In the genomic region with DNA sequence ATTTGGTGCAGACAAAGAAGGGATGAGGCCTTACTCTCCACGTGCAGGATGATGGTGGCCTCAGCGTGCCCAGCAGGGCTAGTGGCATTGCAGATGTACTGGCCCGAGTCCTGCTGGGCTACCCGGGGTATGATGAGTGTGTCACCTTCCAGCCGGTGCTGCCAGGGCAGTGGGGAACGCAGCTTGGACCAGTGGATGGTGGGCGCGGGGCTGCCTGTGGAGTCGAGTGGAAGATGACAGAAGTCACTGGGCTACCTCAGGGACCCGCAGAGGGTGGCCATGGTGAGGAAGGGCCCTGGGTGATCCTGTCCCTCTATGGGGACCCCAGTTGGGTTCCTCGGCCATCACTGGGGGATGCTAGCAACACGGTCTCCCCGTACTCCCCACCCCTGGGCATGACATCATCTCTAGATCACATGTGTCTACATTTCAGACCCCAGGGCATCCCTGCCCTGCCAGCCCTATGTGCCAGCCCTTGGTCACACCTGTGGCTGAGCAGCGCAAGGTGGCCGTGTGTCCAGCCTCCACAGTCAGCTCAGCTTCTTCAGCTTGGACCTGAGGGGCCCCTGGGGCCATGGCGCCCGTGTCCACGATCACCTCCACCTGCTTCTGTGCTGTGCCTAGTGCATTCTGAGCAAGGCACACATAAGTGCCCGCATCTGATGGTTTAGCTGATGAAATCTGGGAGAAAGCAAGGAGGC, we compare ENCODE assay signal across 34 cellular contexts. TPM values are rescaled to one million over a fixed set of nuclear protein-coding genes. Genes with fewer than 3 reads are reported as not detected.
"Had no signal": no experiment of that assay in that cellular context is flagged by ENCODE, and none has a peak within 500 bp of the region (broad histone marks: within the 10 kb centered on the region; RNA-seq: fewer than 3 reads in every experiment).

No MANE protein-coding gene starts in this region.

- H3K27ac Mint-ChIP-seq: activated B cell treated with CpG ODN at 0.5 μM for 24 hours; activated CD4-positive, alpha-beta memory T cell treated with anti-CD3 and anti-CD28 coated beads for 36 hours; activated naive CD4-positive, alpha-beta T cell treated with anti-CD3 and anti-CD28 coated beads, Interleukin-2, amount 50 U/mL, for 24 hours; activated naive CD8-positive, alpha-beta T cell treated with anti-CD3 and anti-CD28 coated beads, Interleukin-2, amount 10 ng/mL, durations not matched to agents 7 days and 5 days had no signal

- H3K4me1 ChIP-seq: body of pancreas, breast epithelium, Peyer's patch had no signal

- H3K4me3 Mint-ChIP-seq: activated B cell treated with CpG ODN at 0.5 μM for 24 hours; activated CD4-positive, alpha-beta memory T cell treated with anti-CD3 and anti-CD28 coated beads for 36 hours; activated naive CD4-positive, alpha-beta T cell treated with anti-CD3 and anti-CD28 coated beads, Interleukin-2, amount 50 U/mL, for 24 hours; activated naive CD8-positive, alpha-beta T cell treated with anti-CD3 and anti-CD28 coated beads, Interleukin-2, amount 10 ng/mL, durations not matched to agents 7 days and 5 days; activated T-cell treated with anti-CD3 and anti-CD28 coated beads, Interleukin-2, amount 50 U/mL, for 4 hours had no signal

- H3K4me3 ChIP-seq: body of pancreas, breast epithelium, K562, Peyer's patch had no signal

- H3K27me3 Mint-ChIP-seq: activated B cell treated with CpG ODN at 0.5 μM for 24 hours; activated CD4-positive, alpha-beta memory T cell treated with anti-CD3 and anti-CD28 coated beads for 36 hours; activated naive CD4-positive, alpha-beta T cell treated with anti-CD3 and anti-CD28 coated beads, Interleukin-2, amount 50 U/mL, for 24 hours; activated naive CD8-positive, alpha-beta T cell treated with anti-CD3 and anti-CD28 coated beads, Interleukin-2, amount 10 ng/mL, durations not matched to agents 7 days and 5 days had no signal

- H3K27ac ChIP-seq: body of pancreas, breast epithelium, Peyer's patch, VCaP had no signal

- H3K27me3 ChIP-seq: body of pancreas, breast epithelium, Peyer's patch had no signal

- DNase-seq: activated B cell treated with CpG ODN at 0.5 μM for 24 hours; activated CD4-positive, alpha-beta memory T cell treated with anti-CD3 and anti-CD28 coated beads for 36 hours; activated CD4-positive, alpha-beta T cell treated with anti-CD3 and anti-CD28 coated beads for 4 hours; activated CD4-positive, alpha-beta T cell treated with anti-CD3 and anti-CD28 coated beads, Interleukin-2, amount 50 U/mL, for 1 hour; activated CD4-positive, CD25-positive, alpha-beta regulatory T cell treated with anti-CD3 and anti-CD28 coated beads, Interleukin-2, amount 50 U/mL, for 72 hours; activated CD8-positive, alpha-beta memory T cell treated with anti-CD3 and anti-CD28 coated beads, Interleukin-2, amount 50 U/mL, for 4 hours; activated effector memory CD4-positive, alpha-beta T cell treated with anti-CD3 and anti-CD28 coated beads, Interleukin-2, amount 50 U/mL, for 16 hours; activated naive CD4-positive, alpha-beta T cell; activated naive CD8-positive, alpha-beta T cell treated with anti-CD3 and anti-CD28 coated beads, Interleukin-2, amount 10 ng/mL, durations not matched to agents 7 days and 5 days; activated T-cell treated with anti-CD3 and anti-CD28 coated beads for 4 hours; activated T-cell treated with anti-CD3 and anti-CD28 coated beads, Interleukin-2, amount 50 U/mL, for 4 hours; amygdala; body of pancreas; caudate nucleus; NCI-H1105; NCI-H1417 treated with DMSO at 0.1 percent for 48 hours; NCI-H187 treated with DMSO at 0.1 percent for 48 hours; NCI-H2081 treated with DMSO at 0.1 percent for 48 hours; NCI-H345; NCI-H524 treated with DMSO at 0.1 percent for 48 hours; Peyer's patch; RPMI8226; SW 1271; T-helper 1 cell; T-helper 2 cell; T-helper 9 cell had no signal

- FAIRE-seq: astrocyte, K562 had no signal

- H3K9me3 Mint-ChIP-seq: activated naive CD4-positive, alpha-beta T cell treated with anti-CD3 and anti-CD28 coated beads, Interleukin-2, amount 50 U/mL, for 24 hours had no signal

- H3K9me3 ChIP-seq: body of pancreas had no signal

- H3K4me1 Mint-ChIP-seq: activated B cell treated with CpG ODN at 0.5 μM for 24 hours; activated naive CD4-positive, alpha-beta T cell treated with anti-CD3 and anti-CD28 coated beads, Interleukin-2, amount 50 U/mL, for 24 hours; activated naive CD8-positive, alpha-beta T cell treated with anti-CD3 and anti-CD28 coated beads, Interleukin-2, amount 10 ng/mL, durations not matched to agents 7 days and 5 days had no signal

- ATAC-seq: activated T-cell treated with anti-CD3 and anti-CD28 coated beads, Interleukin-2, amount 50 U/mL, for 4 hours; body of pancreas; K562; Right ventricle myocardium inferior had no signal

RNA-seq across cellular contexts. Expression of a gene that starts 27.4 kb away (rescaled TPM):
- total RNA-seq: activated CD4-positive, alpha-beta memory T cell treated with anti-CD3 and anti-CD28 coated beads for 36 hours; K562; M059J; NCI-H460; Right ventricle myocardium inferior had no signal
